12 cellular contexts compared by ENCODE assay signal in the genomic region with DNA sequence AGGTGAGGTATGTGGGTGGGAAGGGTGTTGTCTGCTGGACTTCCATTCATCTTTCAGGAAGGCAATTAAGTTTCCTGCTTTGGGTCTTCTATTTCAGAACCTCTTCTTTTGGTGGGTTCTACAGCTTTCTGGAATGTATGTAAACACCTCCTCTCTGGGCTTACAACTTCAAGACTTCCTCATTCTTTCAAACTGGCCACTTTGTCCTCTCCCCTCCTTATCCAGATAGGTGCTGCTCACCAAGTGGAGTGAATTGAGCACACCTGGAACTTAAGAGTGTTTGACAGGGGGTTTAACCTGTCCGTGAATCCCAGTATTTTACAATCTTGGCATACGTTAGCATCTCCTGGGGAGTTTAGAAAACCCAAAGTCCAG. TPM values are rescaled to one million over a fixed set of nuclear protein-coding genes. Genes with fewer than 3 reads are reported as not detected.
DNase-seq lines count a peak whose midpoint lies in the region; ATAC-seq, FAIRE-seq and TF ChIP-seq lines count a peak whose summit lies in the region.
"Had no signal": no experiment of that assay in that cellular context is flagged by ENCODE, and none has a peak within 500 bp of the region (broad histone marks: within the 10 kb centered on the region; RNA-seq: fewer than 3 reads in every experiment).

No MANE protein-coding gene starts in this region.

- peaks cover 17% of the 10 kb centered on the region for H3K4me1 Mint-ChIP-seq in activated CD4-positive, alpha-beta T cell treated with anti-CD3 and anti-CD28 coated beads for 36 hours
- no peaks in the 10 kb centered on the region for H3K4me1 Mint-ChIP-seq in activated T-helper 17 cell treated with anti-CD3 and anti-CD28 coated beads, Interleukin-2, amount 50 U/mL, for 72 hours
- H3K4me1 Mint-ChIP-seq in progenitor cell of endocrine pancreas (ENCODE audit: low read depth): peaks cover 21% of the 10 kb centered on the region

- no peaks in the 10 kb centered on the region for H3K9me3 ChIP-seq in keratinocyte (ENCODE audit: control insufficient read depth, low read depth, low read length)
- H3K9me3 ChIP-seq in small intestine (ENCODE audit: control insufficient read depth, low read depth): no peaks in the 10 kb centered on the region

- H3K4me3 Mint-ChIP-seq in activated CD4-positive, alpha-beta T cell treated with anti-CD3 and anti-CD28 coated beads for 36 hours: peak overlapping the region; percentile 4
- peak overlapping the region; percentile 66 for H3K4me3 Mint-ChIP-seq in activated T-helper 17 cell treated with anti-CD3 and anti-CD28 coated beads, Interleukin-2, amount 50 U/mL, for 72 hours
- no peak overlapping the region for H3K4me3 Mint-ChIP-seq in progenitor cell of endocrine pancreas (ENCODE audit: low read depth)
- H3K4me3 Mint-ChIP-seq: endodermal cell had no signal

- CTCF ChIA-PET in activated CD4-positive, alpha-beta T cell treated with anti-CD3 and anti-CD28 coated beads for 36 hours (lab: Charles Lee): no interaction called here

- H3K36me3 Mint-ChIP-seq in activated CD4-positive, alpha-beta T cell treated with anti-CD3 and anti-CD28 coated beads for 36 hours (ENCODE audit: low read depth): no peaks in the 10 kb centered on the region
- no peaks in the 10 kb centered on the region for H3K36me3 Mint-ChIP-seq in activated T-helper 17 cell treated with anti-CD3 and anti-CD28 coated beads, Interleukin-2, amount 50 U/mL, for 72 hours (ENCODE audit: low read depth)
- H3K36me3 Mint-ChIP-seq in progenitor cell of endocrine pancreas (ENCODE audit: insufficient read depth): peaks cover 7% of the 10 kb centered on the region

- H3K4me3 ChIP-seq in keratinocyte (ENCODE audit: control insufficient read depth in 2 of 3, extremely low read depth in 1 of 3, insufficient read depth in 2 of 3, low read depth in 1 of 3, low read length in 3 of 3) (no peak overlapping the region), small intestine (ENCODE audit: low read depth in 1 of 2, low read length in 2 of 2) (peak overlapping the region in 1 of 2 donors; percentile 8)

- H3K27ac Mint-ChIP-seq in activated CD4-positive, alpha-beta T cell treated with anti-CD3 and anti-CD28 coated beads for 36 hours: peak overlapping the region; percentile 51
- peak overlapping the region; percentile 86 for H3K27ac Mint-ChIP-seq in activated T-helper 17 cell treated with anti-CD3 and anti-CD28 coated beads, Interleukin-2, amount 50 U/mL, for 72 hours
- H3K27ac Mint-ChIP-seq in progenitor cell of endocrine pancreas: no peak overlapping the region
- H3K27ac Mint-ChIP-seq: endodermal cell had no signal

- no peaks in the 10 kb centered on the region for H3K27me3 Mint-ChIP-seq in activated CD4-positive, alpha-beta T cell treated with anti-CD3 and anti-CD28 coated beads for 36 hours
- H3K27me3 Mint-ChIP-seq in activated T-helper 17 cell treated with anti-CD3 and anti-CD28 coated beads, Interleukin-2, amount 50 U/mL, for 72 hours: peaks cover 3% of the 10 kb centered on the region
- H3K27me3 Mint-ChIP-seq in progenitor cell of endocrine pancreas: no peaks in the 10 kb centered on the region

- no peaks in the 10 kb centered on the region for H3K9me1 ChIP-seq in keratinocyte (ENCODE audit: control insufficient read depth, extremely low read depth, insufficient read depth, low read length)

- H3K4me2 ChIP-seq in keratinocyte (ENCODE audit: control insufficient read depth, extremely low read depth, insufficient read depth, low read depth, low read length): no peak overlapping the region

- H3K27ac ChIP-seq in keratinocyte (ENCODE audit: control insufficient read depth, insufficient read depth, low read length) (no peak overlapping the region), small intestine (ENCODE audit: low read depth in 1 of 2, low read length in 1 of 2) (peak overlapping the region in 1 of 2 donors; percentile 61)

- DNase-seq in activated CD4-positive, alpha-beta T cell treated with anti-CD3 and anti-CD28 coated beads for 36 hours: no peak
- no peak for DNase-seq in activated CD4-positive, alpha-beta T cell treated with anti-CD3 and anti-CD28 coated beads, Interleukin-2, amount 50 U/mL, for 1 hour
- DNase-seq in keratinocyte (ENCODE audit: low read depth, low spot score) (no peak), small intestine (peak; percentile 35), D341Med (ENCODE audit: low spot score) (no peak), progenitor cell of endocrine pancreas (ENCODE audit: low spot score, unreplicated experiment) (no peak)
- DNase-seq: endodermal cell, KBM-7 had no signal

- no peaks in the 10 kb centered on the region for H3K9me3 Mint-ChIP-seq in activated CD4-positive, alpha-beta T cell treated with anti-CD3 and anti-CD28 coated beads for 36 hours (ENCODE audit: low read depth)
- H3K9me3 Mint-ChIP-seq in activated T-helper 17 cell treated with anti-CD3 and anti-CD28 coated beads, Interleukin-2, amount 50 U/mL, for 72 hours: no peaks in the 10 kb centered on the region
- no peaks in the 10 kb centered on the region for H3K9me3 Mint-ChIP-seq in progenitor cell of endocrine pancreas (ENCODE audit: low read depth)
- H3K9me3 Mint-ChIP-seq: endodermal cell had no signal

- intact Hi-C loops in activated CD4-positive, alpha-beta T cell treated with anti-CD3 and anti-CD28 coated beads for 36 hours (cut with DNase I, micrococcal nuclease): no loop called here

- H3K4me1 ChIP-seq in keratinocyte (ENCODE audit: control insufficient read depth, extremely low read depth, insufficient read depth, low read length) (peaks cover 27% of the 10 kb centered on the region), small intestine (ENCODE audit: control insufficient read depth in 2 of 2, insufficient read depth in 1 of 2, low read depth in 1 of 2, low read length in 1 of 2) (peaks cover 5 to 8% of the 10 kb centered on the region in 2 donors)

- H3K79me2 ChIP-seq in keratinocyte (ENCODE audit: control insufficient read depth, insufficient read depth, low read length): no peaks in the 10 kb centered on the region

- no peak overlapping the region for H3K9ac ChIP-seq in keratinocyte (ENCODE audit: control insufficient read depth, extremely low read depth, insufficient read depth, low read length)

- FAIRE-seq in keratinocyte (lab: Jason Lieb, UNC): no peak
- FAIRE-seq in small intestine (lab: Jason Lieb, UNC): no peak
- FAIRE-seq: A204.1, RCC 7860 had no signal

- ATAC-seq in activated CD4-positive, alpha-beta T cell treated with anti-CD3 and anti-CD28 coated beads for 36 hours: no peak
- no peak for ATAC-seq in activated T-helper 17 cell treated with anti-CD3 and anti-CD28 coated beads, Interleukin-2, amount 50 U/mL, for 72 hours (replicated peaks)
- ATAC-seq in GM21619 (IDR thresholded peaks at IDR 0.05; ENCODE audit: unreplicated experiment): no peak

- no peaks in the 10 kb centered on the region for H3K27me3 ChIP-seq in keratinocyte (ENCODE audit: control insufficient read depth, extremely low read depth, insufficient read depth, low read length)
- no peaks in the 10 kb centered on the region for H3K27me3 ChIP-seq in small intestine (ENCODE audit: control insufficient read depth in 2 of 2, insufficient read depth in 2 of 2, low read length in 2 of 2)

- TF ChIP-seq CTCF in keratinocyte (optimal IDR thresholded peaks at IDR 0.05 in 1 of 3, IDR thresholded peaks at IDR 0.05 in 1 of 3, conservative IDR thresholded peaks at IDR 0.05 in 1 of 3; ENCODE audit: extremely low read depth in 1 of 3, insufficient read depth in 2 of 3, low read length in 3 of 3) (no peak), progenitor cell of endocrine pancreas (IDR thresholded peaks at IDR 0.05; ENCODE audit: unreplicated experiment) (no peak)

- peak overlapping the region; percentile 29 for H2AFZ ChIP-seq in keratinocyte (ENCODE audit: control insufficient read depth, low read length)

- dilution Hi-C loops in keratinocyte (cut with MboI; ENCODE audit: extremely low pct_ligation_motif_present, low sequenced_read_pairs): no loop called here

- no peaks in the 10 kb centered on the region for H4K20me1 ChIP-seq in keratinocyte (ENCODE audit: control insufficient read depth, extremely low read depth, insufficient read depth, low read length)

- 11 to 63% (median 56%) methylated on average over 2 of the region's 2 CpGs for WGBS in small intestine, 3 donors

- POLR2A ChIA-PET in activated CD4-positive, alpha-beta T cell treated with anti-CD3 and anti-CD28 coated beads for 36 hours (lab: Charles Lee): interaction anchor here (0.6 kb wide), 1 partner anchor 240 kb away, joined by 3 read pairs; no protein-coding TSS in a partner anchor

- H3K36me3 ChIP-seq in keratinocyte (ENCODE audit: control insufficient read depth in 2 of 2, extremely low read depth in 1 of 2, insufficient read depth in 2 of 2, low read length in 2 of 2) (no peaks in the 10 kb centered on the region), small intestine (ENCODE audit: control insufficient read depth in 2 of 2, insufficient read depth in 2 of 2, low read length in 2 of 2) (no peaks in the 10 kb centered on the region)

RNA-seq across cellular contexts. Expression of a gene that starts 5.2 kb away (rescaled TPM):
- total RNA-seq in activated CD4-positive, alpha-beta T cell treated with anti-CD3 and anti-CD28 coated beads for 36 hours: 10 to 100 TPM; 44.7 to 68.0 TPM
- 10 to 100 TPM; 53.1 to 76.3 TPM for total RNA-seq in activated T-helper 17 cell treated with anti-CD3 and anti-CD28 coated beads, Interleukin-2, amount 50 U/mL, for 72 hours
- polyA plus RNA-seq in keratinocyte: 51.9 to 110 TPM (median 94.4 TPM) in 3 replicates
- 184 TPM for polyA plus RNA-seq in keratinocyte (2011; ENCODE audit: low read depth)
- polyA plus RNA-seq in keratinocyte (2011; cell fraction: cytosol; rRNA removed): 99.0 and 109 TPM in 2 replicates
- polyA plus RNA-seq in keratinocyte (2011; cell fraction: nucleus; rRNA removed): 27.6 and 50.4 TPM in 2 replicates
- 87.9 and 140 TPM in 2 replicates for polyA plus RNA-seq in keratinocyte (2012; ENCODE audit: low replicate concordance)
- polyA minus RNA-seq in keratinocyte: 0.82 to 7.8 TPM (median 2.7 TPM) in 3 replicates
- polyA minus RNA-seq in keratinocyte (2011; cell fraction: cytosol; rRNA and poly(A)+ RNA removed): 10.9 TPM
- polyA minus RNA-seq in keratinocyte (2011; cell fraction: nucleus; rRNA and poly(A)+ RNA removed): 9.3 and 11.8 TPM in 2 replicates
- 100 to 1,000 TPM; 118 to 156 (median 137) TPM for polyA plus RNA-seq in small intestine
- 59.7 and 63.3 TPM in 2 replicates for total RNA-seq in progenitor cell of endocrine pancreas
